In the genomic region with DNA sequence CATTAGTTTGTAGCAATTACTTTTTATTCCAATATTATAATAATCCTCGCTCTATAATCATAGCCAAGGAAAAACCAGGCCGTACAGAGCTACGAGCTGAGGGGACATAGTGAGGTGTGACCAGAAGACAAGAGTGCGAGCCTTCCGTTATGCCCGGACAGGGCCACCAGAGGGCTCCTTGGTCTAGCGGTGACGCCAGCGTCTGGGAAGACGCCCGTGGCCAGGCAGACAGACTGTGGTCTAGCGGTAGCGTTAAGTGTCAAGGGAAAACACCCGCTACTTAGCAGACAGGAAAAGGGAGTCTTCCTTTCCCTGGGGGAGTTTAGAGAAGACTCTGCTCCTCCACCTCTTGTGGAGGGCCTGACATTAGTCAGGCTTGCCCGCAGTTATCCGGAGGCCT, we compare ENCODE assay signal across 11 cellular contexts. TPM values are rescaled to one million over a fixed set of nuclear protein-coding genes. Genes with fewer than 3 reads are reported as not detected.
DNase-seq lines count a peak whose midpoint lies in the region; TF ChIP-seq lines count a peak whose summit lies in the region.
"Not testable (repeated sequence)": the region's sequence is repeated elsewhere in the genome, so short reads cannot be mapped to it uniquely, and the experiment has no call there.
"Had no signal": no experiment of that assay in that cellular context is flagged by ENCODE, and none has a peak within 500 bp of the region (broad histone marks: within the 10 kb centered on the region; RNA-seq: fewer than 3 reads in every experiment).

No MANE protein-coding gene starts in this region.

- H3K4me1 ChIP-seq in A673 (ENCODE audit: insufficient read depth, low read length, poor library complexity, severe bottlenecking); SK-N-SH (ENCODE audit: control insufficient read depth in 1 of 2, insufficient read depth in 2 of 2, low read depth in 1 of 2, low read length in 1 of 2): not testable (repeated sequence)
- H3K4me1 ChIP-seq in spleen: peaks cover 0 to 23% (median 2%) of the 10 kb centered on the region in 6 donors

- not testable (repeated sequence) for H3K36me3 ChIP-seq in A673 (ENCODE audit: insufficient read depth, low read length, poor library complexity, severe bottlenecking); SK-N-SH (replicated peaks in 1 of 2; ENCODE audit: control insufficient read depth in 1 of 2, insufficient read depth in 2 of 2, low read length in 1 of 2)
- peaks cover 0 to 64% (median 0%) of the 10 kb centered on the region in 6 donors for H3K36me3 ChIP-seq in spleen

- TF ChIP-seq POLR2A in spleen (IDR thresholded peaks at IDR 0.05): not testable (repeated sequence)

- H3K9ac ChIP-seq in SK-N-SH: not testable (repeated sequence)

- not testable (repeated sequence) for H3K27ac ChIP-seq in A673 (ENCODE audit: low read depth, low read length, poor library complexity, severe bottlenecking); SK-N-SH (ENCODE audit: low read depth in 2 of 2, low read length in 1 of 2); spleen

- WGBS in SK-N-SH (ENCODE audit: low lambda C conversion rate): 11% methylated on average over 13 of the region's 16 CpGs
- 85 to 92% (median 88%) methylated on average over 14 to 16 of the region's 16 CpGs for WGBS in spleen, 5 donors

- TF ChIP-seq EP300 in SK-N-SH (IDR thresholded peaks at IDR 0.05; ENCODE audit: borderline replicate concordance in 1 of 2, low read depth in 1 of 2, low read length in 1 of 2): not testable (repeated sequence)

- intact Hi-C loops in A673 (cut with micrococcal nuclease; ENCODE audit: unreplicated experiment); spleen (cut with DNase I; ENCODE audit: low total_unique reads): not testable (repeated sequence)

- H3K4me3 ChIP-seq in A673 (ENCODE audit: low read depth, low read length, poor library complexity, severe bottlenecking); HFF-Myc (replicated peaks; ENCODE audit: low read depth, low read length); SK-N-SH (ENCODE audit: low read depth in 2 of 2, low read length in 1 of 2); cardiac fibroblast (replicated peaks in 1 of 2; ENCODE audit: low read depth in 2 of 2, low read length in 2 of 2): not testable (repeated sequence)
- peak overlapping the region in 3 of 8 donors; percentile 29 to 54 (median 42) for H3K4me3 ChIP-seq in spleen

- POLR2A ChIA-PET in A673 (lab: Charles Lee; ENCODE audit: low non-redundant PET); SK-N-SH (lab: Yijun Ruan, JAX): not testable (repeated sequence)

- H3K27me3 ChIP-seq in A673 (replicated peaks; ENCODE audit: insufficient read depth, low read depth, low read length, poor library complexity) (peaks cover 59% of the 10 kb centered on the region), SK-N-SH (ENCODE audit: insufficient read depth) (peaks cover 11% of the 10 kb centered on the region; the same call in 1 of the 2 replicates), spleen (replicated peaks in 1 of 7) (peaks cover 0 to 29% (median 0%) of the 10 kb centered on the region in 7 donors)

- CTCF ChIA-PET in A673 (lab: Charles Lee); SK-N-SH (lab: Yijun Ruan, JAX): not testable (repeated sequence)

- not testable (repeated sequence) for BruUV-seq in A673 (replicated peaks; lab: Mats Ljungman, UMichigan)

- not testable (repeated sequence) for H4K20me1 ChIP-seq in SK-N-SH (ENCODE audit: insufficient read depth)

- not testable (repeated sequence) for H3K9me3 ChIP-seq in A673 (ENCODE audit: low read depth, low read length, poor library complexity, severe bottlenecking); SK-N-SH; spleen

- not testable (repeated sequence) for H3F3A ChIP-seq in SK-N-SH (replicated peaks; ENCODE audit: insufficient read depth)

- not testable (repeated sequence) for H3K79me2 ChIP-seq in SK-N-SH (ENCODE audit: insufficient read depth)

- DNase-seq in A673 (ENCODE audit: low spot score) (peak; percentile 16), ELF-1 (ENCODE audit: low read depth, low spot score) (peak; percentile 64), NCI-H69 (lab: John Stamatoyannopoulos, UW) (peak; percentile 6), islet precursor cell (peak; percentile 75), spleen (peak; percentile 74)
- not testable (repeated sequence) for DNase-seq in HFF-Myc (ENCODE audit: extremely low read depth, low read depth); SK-N-SH; cardiac fibroblast (ENCODE audit: low read depth in 2 of 2)

- not testable (repeated sequence) for H3K4me2 ChIP-seq in SK-N-SH

- H2AFZ ChIP-seq in SK-N-SH (ENCODE audit: low read depth): not testable (repeated sequence)

- H3K9me2 ChIP-seq in SK-N-SH: not testable (repeated sequence)

- not testable (repeated sequence) for TF ChIP-seq RAD21 in SK-N-SH (IDR thresholded peaks at IDR 0.05; ENCODE audit: low read length)

- TF ChIP-seq CTCF in A673 (conservative IDR thresholded peaks at IDR 0.05; ENCODE audit: low read depth, low read length) (peak; percentile 32), HFF-Myc (IDR thresholded peaks at IDR 0.05; ENCODE audit: low read depth, low read length, missing control alignments) (peak; percentile 10), SK-N-SH (IDR thresholded peaks at IDR 0.05) (peak; percentile 42; the same call in 1 of the 2 replicates), cardiac fibroblast (IDR thresholded peaks at IDR 0.05; ENCODE audit: low read depth, low read length) (peak; percentile 8)
- not testable (repeated sequence) for TF ChIP-seq CTCF in spleen (IDR thresholded peaks at IDR 0.05 in 8 of 11, conservative IDR thresholded peaks at IDR 0.05 in 3 of 11)

RNA-seq across cellular contexts. Expression of a gene that starts 2.9 kb away (rescaled TPM):
- total RNA-seq in A673 (2021) (not detected in 2 replicates), spleen (10 to 100 TPM; 12.6 to 55.0 (median 28.8) TPM)
- polyA plus RNA-seq in SK-N-SH (2012; rRNA removed) (not detected in 2 replicates), spleen (10 to 100 TPM in 2 of 3 donors, 1 to 10 TPM in 1; 7.4 to 24.1 (median 12.3) TPM)
- not detected in 2 replicates for polyA plus RNA-seq in SK-N-SH (2012; cell fraction: cytosol; rRNA removed)
- not detected in 2 replicates for polyA plus RNA-seq in SK-N-SH (2012; cell fraction: nucleus; rRNA removed)
- total RNA-seq: activated CD4-positive, alpha-beta memory T cell treated with anti-CD3 and anti-CD28 coated beads for 36 hours; M059J had no signal

RNA-seq across cellular contexts. Expression of a gene that starts 24.5 kb away (rescaled TPM):
- total RNA-seq in A673 (2021) (not detected in 2 replicates), spleen (10 to 100 TPM in 4 of 7 donors, 1 to 10 TPM in 3; 7.0 to 24.9 (median 12.3) TPM)
- polyA plus RNA-seq in SK-N-SH (2012; rRNA removed) (not detected in 2 replicates), spleen (1 to 10 TPM in 2 of 3 donors, under 1 TPM in 1; 0.62 to 2.1 (median 1.1) TPM)
- not detected in 2 replicates for polyA plus RNA-seq in SK-N-SH (2012; cell fraction: cytosol; rRNA removed)
- not detected in 2 replicates for polyA plus RNA-seq in SK-N-SH (2012; cell fraction: nucleus; rRNA removed)
- total RNA-seq: activated CD4-positive, alpha-beta memory T cell treated with anti-CD3 and anti-CD28 coated beads for 36 hours; M059J; transverse colon had no signal

Comparison
In these comparisons a context has a peak if more than half of its experiments do, and no peak if none do; other contexts are left out.
1. RNA of a gene that starts 2.9 kb away (total RNA-seq): 12.6 to 55.0 TPM in spleen; not detected in A673; every median in the first group is over 10 times any median in the second.